Comparison of ENCODE assay signal across 8 cellular contexts in the genomic region with DNA sequence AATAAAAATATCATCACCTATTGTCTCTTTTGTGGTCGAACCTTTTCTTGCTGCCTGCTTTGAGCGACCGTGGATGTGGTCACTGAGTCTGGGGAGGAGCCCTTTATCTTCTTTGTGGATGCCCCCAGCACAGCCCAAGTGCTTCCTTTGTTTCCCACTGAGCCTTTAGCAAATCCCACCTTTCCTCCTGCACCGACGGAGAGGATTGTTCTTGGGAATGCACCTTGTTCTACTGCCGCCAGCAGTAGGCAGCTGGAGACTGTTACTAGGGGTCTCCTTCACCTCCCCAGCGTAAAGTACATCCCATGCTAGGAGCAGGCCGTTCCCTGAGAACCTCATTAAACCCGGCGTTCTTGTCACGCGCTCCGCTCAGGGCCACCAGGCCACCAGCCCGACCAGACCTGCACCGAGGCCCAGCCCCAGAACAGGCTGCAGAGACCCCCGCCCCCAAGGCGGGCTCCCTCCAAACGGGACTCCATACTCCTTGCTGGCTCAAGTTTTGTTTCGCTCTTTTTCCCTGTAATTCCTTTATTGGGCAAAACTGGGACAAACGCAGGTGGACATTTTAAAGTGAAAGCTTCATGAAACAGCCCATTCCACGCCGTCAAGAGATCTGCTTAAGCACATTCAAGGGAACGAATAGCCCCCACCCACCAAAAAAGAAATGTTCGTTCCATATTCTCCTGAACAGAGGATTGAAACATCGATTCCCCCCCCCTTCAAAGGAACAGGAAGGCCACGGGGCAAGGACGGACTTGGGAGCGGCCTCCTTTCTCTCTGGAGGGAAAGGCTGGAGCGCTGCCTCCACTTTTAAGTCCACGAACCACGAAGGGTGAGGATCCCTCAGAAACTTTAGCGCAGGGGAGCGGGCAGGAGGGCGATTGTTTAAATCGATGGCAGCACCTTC. TPM values are rescaled to one million over a fixed set of nuclear protein-coding genes. Genes with fewer than 3 reads are reported as not detected.
A peak's percentile ranks its signal among the peaks of the same experiment; 100 is the strongest.
DNase-seq lines count a peak whose midpoint lies in the region; ATAC-seq and TF ChIP-seq lines count a peak whose summit lies in the region.

No MANE protein-coding gene starts in this region.

- intact Hi-C loops in lower lobe of right lung (cut with DNase I), result no loop called here

- peak overlapping the region; percentile 90 for H3K4me3 Mint-ChIP-seq in stimulated activated memory B cell treated with anti-CD40 and anti-IgM and Interleukin-4, amounts not matched to agents 10 μg/mL and 1 μg/mL and 100 μg/mL, for 72 hours

- H3K36me3 ChIP-seq in lower lobe of right lung, result peaks cover 22% of the 10 kb centered on the region

- peaks cover 43% of the 10 kb centered on the region for H3K4me1 Mint-ChIP-seq in stimulated activated memory B cell treated with anti-CD40 and anti-IgM and Interleukin-4, amounts not matched to agents 10 μg/mL and 1 μg/mL and 100 μg/mL, for 72 hours

- no peaks in the 10 kb centered on the region for H3K27me3 Mint-ChIP-seq in stimulated activated memory B cell treated with anti-CD40 and anti-IgM and Interleukin-4, amounts not matched to agents 10 μg/mL and 1 μg/mL and 100 μg/mL, for 72 hours

- peak overlapping the region; percentile 99 for H3K27ac ChIP-seq in lower lobe of right lung

- H3K27me3 ChIP-seq in lower lobe of right lung (ENCODE audit: low read depth), result no peaks in the 10 kb centered on the region

- DNase-seq in SIG-M5 treated with dmso at 0.1 percent for 504 hours (lab: John Stamatoyannopoulos, UW; ENCODE audit: unreplicated experiment) (peak; percentile 62), SIG-M5 (lab: John Stamatoyannopoulos, UW) (no peak), NCI-H1694 (lab: John Stamatoyannopoulos, UW) (peak; percentile 65), lower lobe of right lung (peak; percentile 74), epidermal melanocyte (ENCODE audit: insufficient read length, low spot score) (no peak)
- DNase-seq in activated CD4-positive, alpha-beta T cell treated with anti-CD3 and anti-CD28 coated beads for 48 hours, result peak; percentile 59
- DNase-seq in effector CD8-positive, alpha-beta T cell (lab: John Stamatoyannopoulos, UW), result peak; percentile 7

- H3K27ac Mint-ChIP-seq in stimulated activated memory B cell treated with anti-CD40 and anti-IgM and Interleukin-4, amounts not matched to agents 10 μg/mL and 1 μg/mL and 100 μg/mL, for 72 hours, result peak overlapping the region; percentile 98

- ATAC-seq in lower lobe of right lung, result peak; percentile 19 to 38
- no peak for ATAC-seq in stimulated activated memory B cell treated with anti-CD40 and anti-IgM and Interleukin-4, amounts not matched to agents 10 μg/mL and 1 μg/mL and 100 μg/mL, for 72 hours

- H3K9me3 Mint-ChIP-seq in stimulated activated memory B cell treated with anti-CD40 and anti-IgM and Interleukin-4, amounts not matched to agents 10 μg/mL and 1 μg/mL and 100 μg/mL, for 72 hours, result no peaks in the 10 kb centered on the region

- H3K4me3 ChIP-seq in lower lobe of right lung, result peak overlapping the region; percentile 98

- peaks cover 40% of the 10 kb centered on the region for H3K4me1 ChIP-seq in lower lobe of right lung

- TF ChIP-seq CTCF in lower lobe of right lung (IDR thresholded peaks at IDR 0.05), result no peak

- H3K9me3 ChIP-seq in lower lobe of right lung, result no peaks in the 10 kb centered on the region

- H3K36me3 Mint-ChIP-seq in stimulated activated memory B cell treated with anti-CD40 and anti-IgM and Interleukin-4, amounts not matched to agents 10 μg/mL and 1 μg/mL and 100 μg/mL, for 72 hours, result peaks cover 24% of the 10 kb centered on the region

RNA-seq across cellular contexts. Expression of a gene that starts 1.1 kb away (rescaled TPM):
- 183 TPM for total RNA-seq in lower lobe of right lung

RNA-seq across cellular contexts. Expression of a gene that starts 23.4 kb away (rescaled TPM):
- 62.2 TPM for total RNA-seq in lower lobe of right lung

RNA-seq across cellular contexts. Expression of a gene that starts 39.5 kb away (rescaled TPM):
- total RNA-seq in lower lobe of right lung, result 272 TPM

RNA-seq across cellular contexts. Expression of a gene that starts 46.4 kb away (rescaled TPM):
- 87.0 TPM for total RNA-seq in lower lobe of right lung

RNA-seq across cellular contexts. Expression of a gene that starts 57.7 kb away (rescaled TPM):
- 89.8 TPM for total RNA-seq in lower lobe of right lung

Comparison
In these comparisons a context has a peak if more than half of its experiments do, and no peak if none do; other contexts are left out.
1. DNase-seq: peak in SIG-M5 treated with dmso at 0.1 percent for 504 hours (single experiment), NCI-H1694 (single experiment), activated CD4-positive, alpha-beta T cell treated with anti-CD3 and anti-CD28 coated beads for 48 hours (single experiment), effector CD8-positive, alpha-beta T cell (single experiment) and lower lobe of right lung (single experiment); none in SIG-M5 (single experiment) and epidermal melanocyte (single experiment).